8 cellular contexts compared by ENCODE assay signal in the genomic region with DNA sequence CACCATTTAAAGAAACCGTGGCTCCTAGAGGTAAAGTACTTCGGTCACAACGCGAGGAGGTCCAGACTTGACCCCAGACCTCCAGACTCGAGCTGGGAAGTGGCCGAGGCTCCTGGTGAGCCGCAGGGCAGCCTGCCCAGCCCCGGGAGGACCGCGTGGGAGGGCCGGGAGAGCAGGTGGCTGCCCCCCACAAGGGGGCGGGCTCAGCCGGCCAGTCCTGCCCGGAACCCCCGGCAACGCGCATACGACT. TPM values are rescaled to one million over a fixed set of nuclear protein-coding genes. Genes with fewer than 3 reads are reported as not detected.
DNase-seq lines count a peak whose midpoint lies in the region; ATAC-seq and TF ChIP-seq lines count a peak whose summit lies in the region.

A gene (plus strand): TSS at position 214 of the 250 bp plus-strand sequence. CDS start 232 bp downstream, outside the sequence.

- WGBS in smooth muscle cell (ENCODE audit: low lambda C conversion rate) = 8% methylated on average over 13 of the region's 18 CpGs

- peak; percentile 52 for ATAC-seq in GM19452 (IDR thresholded peaks at IDR 0.05; ENCODE audit: unreplicated experiment)
- no peak for ATAC-seq in HG03521 (IDR thresholded peaks at IDR 0.05; ENCODE audit: unreplicated experiment)

- peak within 1 kb of the TSS; percentile 97 for H3K4me2 ChIP-seq in smooth muscle cell

- no peaks in the 10 kb centered on the region for H3K9me3 ChIP-seq in iPS-18a (ENCODE audit: control insufficient read depth, low read depth, low read length)
- no peaks in the 10 kb centered on the region for H3K9me3 ChIP-seq in smooth muscle cell (replicated peaks; ENCODE audit: low read depth)

- no peaks in the 10 kb centered on the region for H3K9me3 Mint-ChIP-seq in activated T-helper 2 cell treated with anti-CD3 and anti-CD28 coated beads, Interferon-gamma antibody, Interleukin-2, Interleukin-4, amounts not matched to agents 10 μg/mL and 5 μg/mL and 100 μg/mL, durations not matched to agents 14 hours and 24 hours and 36 hours

- no peak within 1 kb of the TSS for H3K27ac ChIP-seq in iPS-18a (ENCODE audit: low read length)
- no peak within 1 kb of the TSS for H3K27ac ChIP-seq in smooth muscle cell (ENCODE audit: low read depth)

- no peak for TF ChIP-seq EP300 in Ishikawa (IDR thresholded peaks at IDR 0.05; ENCODE audit: borderline replicate concordance)

- H2AFZ ChIP-seq in smooth muscle cell (ENCODE audit: low read depth) = peak within 1 kb of the TSS; percentile 62

- peaks cover 44% of the 10 kb centered on the region for H3K4me1 Mint-ChIP-seq in activated T-helper 2 cell treated with anti-CD3 and anti-CD28 coated beads, Interferon-gamma antibody, Interleukin-2, Interleukin-4, amounts not matched to agents 10 μg/mL and 5 μg/mL and 100 μg/mL, durations not matched to agents 14 hours and 24 hours and 36 hours (ENCODE audit: low read depth)

- H3K27ac Mint-ChIP-seq in activated T-helper 2 cell treated with anti-CD3 and anti-CD28 coated beads, Interferon-gamma antibody, Interleukin-2, Interleukin-4, amounts not matched to agents 10 μg/mL and 5 μg/mL and 100 μg/mL, durations not matched to agents 14 hours and 24 hours and 36 hours = peak within 1 kb of the TSS; percentile 96

- no peaks in the 10 kb centered on the region for H4K20me1 ChIP-seq in smooth muscle cell (ENCODE audit: low read depth)

- H3K27me3 ChIP-seq in iPS-18a (ENCODE audit: control insufficient read depth, insufficient read depth, low read length) = peaks cover 45% of the 10 kb centered on the region
- peaks cover 81% of the 10 kb centered on the region for H3K27me3 ChIP-seq in smooth muscle cell (ENCODE audit: low read depth)

- DNase-seq in COLO668 (lab: John Stamatoyannopoulos, UW; ENCODE audit: unreplicated experiment) = peak; percentile 92
- DNase-seq in activated T-helper 2 cell treated with anti-CD3 and anti-CD28 coated beads, Interferon-gamma antibody, Interleukin-2, Interleukin-4, amounts not matched to agents 10 μg/mL and 5 μg/mL and 100 μg/mL, durations not matched to agents 14 hours and 24 hours and 36 hours (ENCODE audit: low spot score) = no peak
- DNase-seq in smooth muscle cell (lab: John Stamatoyannopoulos, UW; ENCODE audit: unreplicated experiment) = no peak
- DNase-seq in T1000 (lab: John Stamatoyannopoulos, UW) = no peak

- H3K4me1 ChIP-seq in iPS-18a (ENCODE audit: control insufficient read depth, low read depth, low read length) = peaks cover 14% of the 10 kb centered on the region
- H3K4me1 ChIP-seq in smooth muscle cell (ENCODE audit: low read depth) = no peaks in the 10 kb centered on the region

- peak within 1 kb of the TSS; percentile 42 for H3K9ac ChIP-seq in iPS-18a (ENCODE audit: low read length)
- H3K9ac ChIP-seq in smooth muscle cell (ENCODE audit: low read depth) = no peak within 1 kb of the TSS

- no peak; the same call in 1 of the 2 replicates for TF ChIP-seq RAD21 in Ishikawa (IDR thresholded peaks at IDR 0.05; ENCODE audit: low read depth)

- TF ChIP-seq CTCF in smooth muscle cell (IDR thresholded peaks at IDR 0.05; ENCODE audit: borderline replicate concordance, insufficient read depth, poor library complexity, severe bottlenecking) = peak; percentile 21

- H3K4me3 Mint-ChIP-seq in activated T-helper 2 cell treated with anti-CD3 and anti-CD28 coated beads, Interferon-gamma antibody, Interleukin-2, Interleukin-4, amounts not matched to agents 10 μg/mL and 5 μg/mL and 100 μg/mL, durations not matched to agents 14 hours and 24 hours and 36 hours (ENCODE audit: low read depth) = peak within 1 kb of the TSS; percentile 98

- no peaks in the 10 kb centered on the region for H3K79me2 ChIP-seq in smooth muscle cell (ENCODE audit: low read depth)

- H3K27me3 Mint-ChIP-seq in activated T-helper 2 cell treated with anti-CD3 and anti-CD28 coated beads, Interferon-gamma antibody, Interleukin-2, Interleukin-4, amounts not matched to agents 10 μg/mL and 5 μg/mL and 100 μg/mL, durations not matched to agents 14 hours and 24 hours and 36 hours (ENCODE audit: low read depth) = no peaks in the 10 kb centered on the region

- H3K4me3 ChIP-seq in iPS-18a (ENCODE audit: low read length) (peak within 1 kb of the TSS; percentile 69), smooth muscle cell (peak within 1 kb of the TSS; percentile 63)

- intact Hi-C loops in activated T-helper 2 cell treated with anti-CD3 and anti-CD28 coated beads, Interferon-gamma antibody, Interleukin-2, Interleukin-4, amounts not matched to agents 10 μg/mL and 5 μg/mL and 100 μg/mL, durations not matched to agents 14 hours and 24 hours and 36 hours (cut with micrococcal nuclease) = loop anchor here (2.0 to 5.0 kb wide), 6 partner anchors 37 to 170 kb away; a partner anchor contains a TSS

- no peaks in the 10 kb centered on the region for H3F3A ChIP-seq in smooth muscle cell (ENCODE audit: low read depth)

- no peaks in the 10 kb centered on the region for H3K36me3 ChIP-seq in iPS-18a (ENCODE audit: control insufficient read depth, low read depth, low read length)
- no peaks in the 10 kb centered on the region for H3K36me3 ChIP-seq in smooth muscle cell (ENCODE audit: low read depth)

- H3K36me3 Mint-ChIP-seq in activated T-helper 2 cell treated with anti-CD3 and anti-CD28 coated beads, Interferon-gamma antibody, Interleukin-2, Interleukin-4, amounts not matched to agents 10 μg/mL and 5 μg/mL and 100 μg/mL, durations not matched to agents 14 hours and 24 hours and 36 hours (ENCODE audit: low read depth) = peaks cover 45% of the 10 kb centered on the region

TF ChIP-seq in Ishikawa, 13 proteins besides CTCF, POLR2A, EP300 and RAD21:
- no peak for TF ChIP-seq YY1 (IDR thresholded peaks at IDR 0.05; ENCODE audit: low read depth)
- TF ChIP-seq, protein P1, sequence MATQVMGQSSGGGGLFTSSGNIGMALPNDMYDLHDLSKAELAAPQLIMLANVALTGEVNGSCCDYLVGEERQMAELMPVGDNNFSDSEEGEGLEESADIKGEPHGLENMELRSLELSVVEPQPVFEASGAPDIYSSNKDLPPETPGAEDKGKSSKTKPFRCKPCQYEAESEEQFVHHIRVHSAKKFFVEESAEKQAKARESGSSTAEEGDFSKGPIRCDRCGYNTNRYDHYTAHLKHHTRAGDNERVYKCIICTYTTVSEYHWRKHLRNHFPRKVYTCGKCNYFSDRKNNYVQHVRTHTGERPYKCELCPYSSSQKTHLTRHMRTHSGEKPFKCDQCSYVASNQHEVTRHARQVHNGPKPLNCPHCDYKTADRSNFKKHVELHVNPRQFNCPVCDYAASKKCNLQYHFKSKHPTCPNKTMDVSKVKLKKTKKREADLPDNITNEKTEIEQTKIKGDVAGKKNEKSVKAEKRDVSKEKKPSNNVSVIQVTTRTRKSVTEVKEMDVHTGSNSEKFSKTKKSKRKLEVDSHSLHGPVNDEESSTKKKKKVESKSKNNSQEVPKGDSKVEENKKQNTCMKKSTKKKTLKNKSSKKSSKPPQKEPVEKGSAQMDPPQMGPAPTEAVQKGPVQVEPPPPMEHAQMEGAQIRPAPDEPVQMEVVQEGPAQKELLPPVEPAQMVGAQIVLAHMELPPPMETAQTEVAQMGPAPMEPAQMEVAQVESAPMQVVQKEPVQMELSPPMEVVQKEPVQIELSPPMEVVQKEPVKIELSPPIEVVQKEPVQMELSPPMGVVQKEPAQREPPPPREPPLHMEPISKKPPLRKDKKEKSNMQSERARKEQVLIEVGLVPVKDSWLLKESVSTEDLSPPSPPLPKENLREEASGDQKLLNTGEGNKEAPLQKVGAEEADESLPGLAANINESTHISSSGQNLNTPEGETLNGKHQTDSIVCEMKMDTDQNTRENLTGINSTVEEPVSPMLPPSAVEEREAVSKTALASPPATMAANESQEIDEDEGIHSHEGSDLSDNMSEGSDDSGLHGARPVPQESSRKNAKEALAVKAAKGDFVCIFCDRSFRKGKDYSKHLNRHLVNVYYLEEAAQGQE (IDR thresholded peaks at IDR 0.05; ENCODE audit: low read depth) = no peak
- TF ChIP-seq CEBPB (IDR thresholded peaks at IDR 0.05) = no peak
- TF ChIP-seq CREB1 (IDR thresholded peaks at IDR 0.05; ENCODE audit: low read depth) = no peak
- peak; percentile 36; the same call in 1 of the 2 replicates for TF ChIP-seq TAF1 (IDR thresholded peaks at IDR 0.05; ENCODE audit: low read depth)
- TF ChIP-seq ZBTB7A (IDR thresholded peaks at IDR 0.05; ENCODE audit: low read depth) = no peak
- no peak for TF ChIP-seq FOXM1 (IDR thresholded peaks at IDR 0.05; ENCODE audit: borderline replicate concordance, low read depth)
- TF ChIP-seq, protein P2, sequence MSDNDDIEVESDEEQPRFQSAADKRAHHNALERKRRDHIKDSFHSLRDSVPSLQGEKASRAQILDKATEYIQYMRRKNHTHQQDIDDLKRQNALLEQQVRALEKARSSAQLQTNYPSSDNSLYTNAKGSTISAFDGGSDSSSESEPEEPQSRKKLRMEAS (IDR thresholded peaks at IDR 0.05) = no peak; the same call in 1 of the 2 replicates
- peak; percentile 80 for TF ChIP-seq EGR1 (IDR thresholded peaks at IDR 0.05)
TF ChIP-seq in Ishikawa: peak in this region for 2.

RNA-seq across cellular contexts. Expression of the gene that starts here (rescaled TPM):
- total RNA-seq in activated T-helper 2 cell treated with anti-CD3 and anti-CD28 coated beads, Interferon-gamma antibody, Interleukin-2, Interleukin-4, amounts not matched to agents 10 μg/mL and 5 μg/mL and 100 μg/mL, durations not matched to agents 14 hours and 24 hours and 36 hours = 99.5 TPM in 2 replicates
- 0.31 and 1.6 TPM in 2 replicates for total RNA-seq in smooth muscle cell
- polyA plus RNA-seq in smooth muscle cell = 0.21 TPM in 1 of 2 replicates, not detected in the other

Comparison
In these comparisons a context has a peak if more than half of its experiments do, and no peak if none do; other contexts are left out.
1. RNA of the gene that starts here (total RNA-seq): 99.5 TPM in activated T-helper 2 cell treated with anti-CD3 and anti-CD28 coated beads, Interferon-gamma antibody, Interleukin-2, Interleukin-4, amounts not matched to agents 10 μg/mL and 5 μg/mL and 100 μg/mL, durations not matched to agents 14 hours and 24 hours and 36 hours; 0.31 to 1.6 TPM in smooth muscle cell; every median in the first group is over 10 times any median in the second.